20 cellular contexts compared by ENCODE assay signal in genomic region chr1:149993181-149993580, GRCh38.
"Had no signal": no experiment of that assay in that cellular context is flagged by ENCODE, and none has a peak within 500 bp of the region (broad histone marks: within the 10 kb centered on the region; RNA-seq: fewer than 3 reads in every experiment).

No MANE protein-coding gene starts in this region.

- H3K9me3 ChIP-seq: SJSA1 had no signal

- H3K27me3 ChIP-seq: SJSA1 had no signal

- DNase-seq: Karpas-422, KG1, MM.1S, NCI-H1092 treated with DMSO at 0.1 percent for 48 hours, NCI-H1436, NCI-H187, NCI-H2029, NCI-H2081 treated with DMSO at 0.1 percent for 48 hours, NCI-H2171, NCI-H226, NCI-H446, NCI-H510A, NCI-H524 treated with DMSO at 0.1 percent for 48 hours, NCI-H69, NCI-H774, Right ventricle myocardium superior, RPMI8226, SIG-M5 had no signal

- H3K27ac ChIP-seq: SJSA1, SK-N-MC had no signal

- H3K4me3 ChIP-seq: SJSA1, SK-N-MC had no signal
